In the genomic region with DNA sequence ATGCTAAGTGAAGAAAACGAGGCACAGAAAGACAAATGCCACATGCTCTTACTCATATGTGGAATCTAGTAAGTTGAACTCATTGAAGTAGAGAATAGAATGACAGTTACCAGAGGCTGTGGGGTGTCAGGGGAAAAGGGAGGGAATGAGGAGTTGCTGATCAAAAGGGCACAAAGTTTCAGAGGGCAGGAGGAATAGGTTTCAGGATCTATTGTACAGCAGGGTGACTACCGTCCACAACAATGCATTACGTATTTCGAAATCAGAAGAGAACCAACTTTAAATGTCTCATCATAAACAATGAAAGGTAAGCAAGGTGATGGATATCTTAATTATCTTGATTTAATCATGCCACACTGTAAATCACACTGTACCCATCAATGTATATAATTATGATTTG, we compare ENCODE assay signal across 25 cellular contexts. TPM values are rescaled to one million over a fixed set of nuclear protein-coding genes. Genes with fewer than 3 reads are reported as not detected.
DNase-seq lines count a peak whose midpoint lies in the region; ATAC-seq and TF ChIP-seq lines count a peak whose summit lies in the region.
"Had no signal": no experiment of that assay in that cellular context is flagged by ENCODE, and none has a peak within 500 bp of the region (broad histone marks: within the 10 kb centered on the region; RNA-seq: fewer than 3 reads in every experiment).

No MANE protein-coding gene starts in this region.

- H2AFZ ChIP-seq in Karpas-422 (ENCODE audit: low read length): no peak overlapping the region

- POLR2A ChIA-PET in HEK293T (lab: Yijun Ruan, JAX): no interaction called here

- H3K9me3 Mint-ChIP-seq in immature natural killer cell: no peaks in the 10 kb centered on the region

- no peak overlapping the region for H3K4me3 Mint-ChIP-seq in immature natural killer cell
- H3K4me3 Mint-ChIP-seq: activated CD4-positive, alpha-beta T cell treated with anti-CD3 and anti-CD28 coated beads, Interleukin-2, amount 10 ng/mL, durations not matched to agents 7 days and 5 days; T-cell had no signal

- H3K27ac Mint-ChIP-seq in immature natural killer cell: peak overlapping the region; percentile 4 to 85 (median 30)
- H3K27ac Mint-ChIP-seq: activated CD4-positive, alpha-beta T cell treated with anti-CD3 and anti-CD28 coated beads, Interleukin-2, amount 10 ng/mL, durations not matched to agents 7 days and 5 days; T-cell had no signal

- H3K4me3 ChIP-seq in Karpas-422 (ENCODE audit: low read length): no peak overlapping the region
- H3K4me3 ChIP-seq: left ventricle myocardium inferior, psoas muscle, skin epidermis, tibial artery had no signal

- no peak overlapping the region for H3K9ac ChIP-seq in Karpas-422 (ENCODE audit: low read length)

- no peaks in the 10 kb centered on the region for H3K9me2 ChIP-seq in Karpas-422 (replicated peaks; ENCODE audit: insufficient read depth, low read length)

- H3K27ac ChIP-seq in Karpas-422 (ENCODE audit: low read length): no peak overlapping the region
- H3K27ac ChIP-seq: left ventricle myocardium inferior, psoas muscle, skin epidermis, tibial artery had no signal

- H4K20me1 ChIP-seq in Karpas-422 (ENCODE audit: insufficient read depth, low read depth, low read length): no peaks in the 10 kb centered on the region

- intact Hi-C loops in left ventricle myocardium superior (cut with micrococcal nuclease): loop anchor here (10.0 kb wide), 1 partner anchor 207 kb away; no protein-coding TSS in a partner anchor

- DNase-seq in EL (peak; percentile 40), Karpas-422 (peak; percentile 34), amniotic epithelial cell (ENCODE audit: low read depth) (peak; percentile 59), immature natural killer cell (no peak), HEK293T (ENCODE audit: extremely low spot score) (no peak), left ventricle myocardium superior (no peak)
- DNase-seq: activated CD4-positive, alpha-beta T cell treated with anti-CD3 and anti-CD28 coated beads, Interleukin-2, amount 10 ng/mL, durations not matched to agents 7 days and 5 days; activated gamma-delta T cell; amygdala; cerebellar nuclear complex; glutamatergic neuron; left ventricle myocardium inferior; NCI-H187 treated with DMSO at 0.1 percent for 48 hours; NCI-H2227 treated with DMSO at 0.1 percent for 48 hours; NCI-H748 treated with DMSO at 0.1 percent for 48 hours; psoas muscle; SHP77 treated with DMSO at 0.1 percent for 48 hours; stimulated activated naive CD8-positive, alpha-beta T cell treated with anti-CD3 and anti-CD28 coated beads, Interleukin-15, Interleukin-2, amounts not matched to agents 100 U/mL and 50 U/mL, for 24 hours; T-cell; tibial artery had no signal

- no peak overlapping the region for H3K4me2 ChIP-seq in Karpas-422 (ENCODE audit: low read depth, low read length, poor library complexity, severe bottlenecking)

- ATAC-seq in HG03442 (IDR thresholded peaks at IDR 0.05; ENCODE audit: unreplicated experiment) (no peak), left ventricle myocardium superior (no peak), GM21576 (IDR thresholded peaks at IDR 0.05; ENCODE audit: unreplicated experiment) (no peak)
- ATAC-seq: esophagus mucosa; HCT116; psoas muscle; stimulated activated naive CD8-positive, alpha-beta T cell treated with anti-CD3 and anti-CD28 coated beads, Interleukin-15, Interleukin-2, amounts not matched to agents 100 U/mL and 50 U/mL, for 24 hours; T-cell had no signal

- no peaks in the 10 kb centered on the region for H3K9me3 ChIP-seq in Karpas-422 (ENCODE audit: low read length)
- H3K9me3 ChIP-seq: left ventricle myocardium inferior, psoas muscle, tibial artery had no signal

- CTCF ChIA-PET in HEK293T (lab: Yijun Ruan, JAX): no interaction called here

- H3K27me3 Mint-ChIP-seq in immature natural killer cell (ENCODE audit: low read depth in 3 of 3): peaks cover 0 to 3% (median 3%) of the 10 kb centered on the region in 3 donors
- H3K27me3 Mint-ChIP-seq: activated CD4-positive, alpha-beta T cell treated with anti-CD3 and anti-CD28 coated beads, Interleukin-2, amount 10 ng/mL, durations not matched to agents 7 days and 5 days; T-cell had no signal

- H3K79me2 ChIP-seq in Karpas-422 (ENCODE audit: low read length): 0 out of 2 replicates have a peak, but pooled peaks cover 3% of the 10 kb centered on the region

- peaks cover 14% of the 10 kb centered on the region; the same call in 1 of the 2 replicates for H3K36me3 ChIP-seq in Karpas-422 (ENCODE audit: insufficient read depth, low read length)

- peaks cover 16% of the 10 kb centered on the region for H3K4me1 ChIP-seq in Karpas-422 (ENCODE audit: low read length)
- H3K4me1 ChIP-seq: psoas muscle, tibial artery had no signal

- no peaks in the 10 kb centered on the region for H3K27me3 ChIP-seq in Karpas-422 (ENCODE audit: low read length)
- H3K27me3 ChIP-seq: tibial artery had no signal

- peaks cover 33 to 61% (median 41%) of the 10 kb centered on the region in 3 donors for H3K36me3 Mint-ChIP-seq in immature natural killer cell

- peaks cover 33 to 40% of the 10 kb centered on the region in 2 donors for H3K4me1 Mint-ChIP-seq in immature natural killer cell

TF ChIP-seq in HEK293T, 16 proteins besides CTCF, POLR2A, EP300 and RAD21:
- TF ChIP-seq SP1 (IDR thresholded peaks at IDR 0.05) (no peak), LEF1 (IDR thresholded peaks at IDR 0.05; ENCODE audit: borderline replicate concordance) (no peak), CTBP1 (IDR thresholded peaks at IDR 0.05; ENCODE audit: borderline replicate concordance) (no peak)

RNA-seq across cellular contexts. Expression of a gene that starts 46.2 kb away (rescaled TPM):
- total RNA-seq in Karpas-422 (2014; rRNA removed; shearing (Covaris generic); ENCODE audit: low replicate concordance): 1.6 and 2.5 TPM in 2 replicates
- under 1 TPM in 2 of 3 donors, not detected in 1; 0.09 to 0.20 TPM for polyA plus RNA-seq in immature natural killer cell
- total RNA-seq in left ventricle myocardium superior: 0.10 TPM
- total RNA-seq: activated CD4-positive, alpha-beta T cell treated with anti-CD3 and anti-CD28 coated beads, Interleukin-2, amount 10 ng/mL, durations not matched to agents 7 days and 5 days; esophagus mucosa; psoas muscle had no signal
- polyA plus RNA-seq: psoas muscle had no signal

Comparison
In these comparisons a context has a peak if more than half of its experiments do, and no peak if none do; other contexts are left out.
1. DNase-seq: peak in EL (single experiment), Karpas-422 (single experiment) and amniotic epithelial cell (single experiment); none in immature natural killer cell (0 of 3), HEK293T (single experiment) and left ventricle myocardium superior (single experiment).